In genomic region chr6:53524455-53524815, GRCh38 we compare ENCODE assay signal across 14 cellular contexts. TPM values are rescaled to one million over a fixed set of nuclear protein-coding genes. Genes with fewer than 3 reads are reported as not detected.
DNase-seq lines count a peak whose midpoint lies in the region; ATAC-seq and TF ChIP-seq lines count a peak whose summit lies in the region.
"Had no signal": no experiment of that assay in that cellular context is flagged by ENCODE, and none has a peak within 500 bp of the region (broad histone marks: within the 10 kb centered on the region; RNA-seq: fewer than 3 reads in every experiment).

No MANE protein-coding gene starts in this region.

- peak; percentile 91 for ATAC-seq in mucosa of descending colon
- ATAC-seq in natural killer cell treated with Interleukin-12 subunit alpha and Interleukin-12 subunit beta and Interleukin-15 and Interleukin-18, amount 100 ng/mL, for 72 hours = no peak
- ATAC-seq: K562, T-helper 17 cell had no signal

- H3K27me3 Mint-ChIP-seq in natural killer cell treated with Interleukin-12 subunit alpha and Interleukin-12 subunit beta and Interleukin-15 and Interleukin-18, amount 100 ng/mL, for 72 hours = no peaks in the 10 kb centered on the region
- H3K27me3 Mint-ChIP-seq: CD4-positive, CD25-positive, alpha-beta regulatory T cell; T-helper 17 cell had no signal

- H3K27ac ChIP-seq in dorsolateral prefrontal cortex (peak overlapping the region in 30 of 59 donors; percentile 4 to 80 (median 50)), neuronal stem cell (replicated peaks; ENCODE audit: low read length) (no peak overlapping the region)
- H3K27ac ChIP-seq: parathyroid adenoma had no signal

- no peak for TF ChIP-seq CTCF in dorsolateral prefrontal cortex (IDR thresholded peaks at IDR 0.05 in 54 of 56, conservative IDR thresholded peaks at IDR 0.05 in 2 of 56; ENCODE audit: low read depth in 1 of 56, partially characterized antibody in 56 of 56)
- no peak for TF ChIP-seq CTCF in mucosa of descending colon (IDR thresholded peaks at IDR 0.05)

- H3K23ac ChIP-seq in neuronal stem cell (ENCODE audit: low read depth, low read length, poor library complexity) = no peak overlapping the region

- H4K8ac ChIP-seq in neuronal stem cell (ENCODE audit: low read depth, low read length) = no peak overlapping the region

- H3K4me1 ChIP-seq in mucosa of descending colon (ENCODE audit: low read depth) (peaks cover 22% of the 10 kb centered on the region), neuronal stem cell (ENCODE audit: control insufficient read depth in 2 of 2, insufficient read depth in 1 of 2, low read depth in 1 of 2, low read length in 2 of 2) (peaks cover 10 to 12% of the 10 kb centered on the region in 2 donors)
- H3K4me1 ChIP-seq: parathyroid adenoma had no signal

- peaks cover 2% of the 10 kb centered on the region for H3K79me1 ChIP-seq in neuronal stem cell (ENCODE audit: low read depth, low read length)

- H3K4me3 Mint-ChIP-seq in natural killer cell treated with Interleukin-12 subunit alpha and Interleukin-12 subunit beta and Interleukin-15 and Interleukin-18, amount 100 ng/mL, for 72 hours = no peak overlapping the region
- H3K4me3 Mint-ChIP-seq: immature natural killer cell, T-helper 17 cell had no signal

- no peaks in the 10 kb centered on the region for H3K9me3 Mint-ChIP-seq in natural killer cell treated with Interleukin-12 subunit alpha and Interleukin-12 subunit beta and Interleukin-15 and Interleukin-18, amount 100 ng/mL, for 72 hours
- H3K9me3 Mint-ChIP-seq: CD4-positive, CD25-positive, alpha-beta regulatory T cell; immature natural killer cell had no signal

- no peak overlapping the region for H2BK120ac ChIP-seq in neuronal stem cell (ENCODE audit: low read depth, low read length)

- no peak overlapping the region for H3K4me3 ChIP-seq in dorsolateral prefrontal cortex
- no peak overlapping the region for H3K4me3 ChIP-seq in mucosa of descending colon
- no peak overlapping the region for H3K4me3 ChIP-seq in neuronal stem cell (ENCODE audit: low read length in 2 of 2)
- H3K4me3 ChIP-seq: K562 had no signal

- H4K91ac ChIP-seq in neuronal stem cell (ENCODE audit: low read depth, low read length, poor library complexity) = no peak overlapping the region

- H3K27me3 ChIP-seq in dorsolateral prefrontal cortex (no peaks in the 10 kb centered on the region), neuronal stem cell (ENCODE audit: control insufficient read depth in 3 of 3, insufficient read depth in 3 of 3, low read depth in 1 of 3, low read length in 3 of 3) (no peaks in the 10 kb centered on the region)

- H2BK5ac ChIP-seq in neuronal stem cell (ENCODE audit: low read length) = no peak overlapping the region

- H2BK15ac ChIP-seq in neuronal stem cell (ENCODE audit: low read length) = no peak overlapping the region

- peak; percentile 47 for DNase-seq in ACHN
- peak; percentile 59 for DNase-seq in M059J (ENCODE audit: low read depth)
- DNase-seq in dorsolateral prefrontal cortex = no peak
- DNase-seq in mucosa of descending colon = no peak
- DNase-seq in DMS79 treated with DMSO at 0.1 percent for 48 hours (lab: John Stamatoyannopoulos, UW) = no peak
- no peak for DNase-seq in natural killer cell treated with Interleukin-12 subunit alpha and Interleukin-12 subunit beta and Interleukin-15 and Interleukin-18, amount 100 ng/mL, for 72 hours (ENCODE audit: low spot score)
- no peak for DNase-seq in stimulated activated CD4-positive, alpha-beta T cell treated with anti-CD3 and anti-CD28 coated beads, Interleukin-2, amount 100 ng/mL, for 24 hours
- DNase-seq in neuronal stem cell (ENCODE audit: low spot score) = no peak
- DNase-seq: CD4-positive, CD25-positive, alpha-beta regulatory T cell; immature natural killer cell; NCI-H524; T-helper 17 cell had no signal

- H3K36me3 ChIP-seq in mucosa of descending colon (ENCODE audit: low read depth) (no peaks in the 10 kb centered on the region), neuronal stem cell (replicated peaks in 1 of 2; ENCODE audit: control insufficient read depth in 2 of 2, insufficient read depth in 2 of 2, low read length in 2 of 2) (peaks cover 4 to 14% of the 10 kb centered on the region in 2 donors)

- no peak overlapping the region for H3K14ac ChIP-seq in neuronal stem cell (ENCODE audit: low read length)

- no peak overlapping the region for H2AK5ac ChIP-seq in neuronal stem cell (ENCODE audit: low read depth, low read length)

- H3K4ac ChIP-seq in neuronal stem cell (ENCODE audit: low read length) = no peak overlapping the region

- H3K18ac ChIP-seq in neuronal stem cell (ENCODE audit: low read length) = no peak overlapping the region

- no peak overlapping the region for H3K9ac ChIP-seq in neuronal stem cell (ENCODE audit: low read depth, low read length, poor library complexity)
- H3K9ac ChIP-seq: parathyroid adenoma had no signal

- peaks cover 5% of the 10 kb centered on the region for H3K36me3 Mint-ChIP-seq in natural killer cell treated with Interleukin-12 subunit alpha and Interleukin-12 subunit beta and Interleukin-15 and Interleukin-18, amount 100 ng/mL, for 72 hours

- no peak overlapping the region for H3K27ac Mint-ChIP-seq in natural killer cell treated with Interleukin-12 subunit alpha and Interleukin-12 subunit beta and Interleukin-15 and Interleukin-18, amount 100 ng/mL, for 72 hours
- H3K27ac Mint-ChIP-seq: CD4-positive, CD25-positive, alpha-beta regulatory T cell; T-helper 17 cell had no signal

- WGBS in neuronal stem cell (ENCODE audit: extremely low coverage in 2 of 2, insufficient read length in 2 of 2, insufficient replicate concordance in 1 of 2), 2 donors = no CpG with 5 or more reads among the region's 1 CpG

- intact Hi-C loops in dorsolateral prefrontal cortex (cut with DNase I) (no loop called here), mucosa of descending colon (cut with DNase I, micrococcal nuclease) (no loop called here)

- no peak overlapping the region for H2BK12ac ChIP-seq in neuronal stem cell (ENCODE audit: low read length)

- H3K9me3 ChIP-seq in mucosa of descending colon = no peaks in the 10 kb centered on the region
- H3K9me3 ChIP-seq in neuronal stem cell (replicated peaks in 1 of 2; ENCODE audit: control insufficient read depth in 2 of 2, insufficient read depth in 1 of 2, low read depth in 1 of 2, low read length in 2 of 2) = no peaks in the 10 kb centered on the region

- peaks cover 3 to 5% of the 10 kb centered on the region in 2 donors for H3K4me1 Mint-ChIP-seq in natural killer cell treated with Interleukin-12 subunit alpha and Interleukin-12 subunit beta and Interleukin-15 and Interleukin-18, amount 100 ng/mL, for 72 hours (ENCODE audit: low read depth in 2 of 2)

- in situ Hi-C loops in ACHN (cut with HindIII; ENCODE audit: low pct_ligation_motif_present, low pct_unique_long_range_greater_than_20kb, low sequenced_read_pairs) = no loop called here

- H2AFZ ChIP-seq in neuronal stem cell (ENCODE audit: low read length) = no peak overlapping the region
- H2AFZ ChIP-seq: parathyroid adenoma had no signal

- no peak overlapping the region for H3K4me2 ChIP-seq in neuronal stem cell (ENCODE audit: insufficient read depth, low read length, poor library complexity, severe bottlenecking)

RNA-seq across cellular contexts. Expression of gene GCLC, which starts 20.5 kb away (rescaled TPM):
- 12.8 and 17.6 TPM in 2 replicates for total RNA-seq in M059J (2014; rRNA removed; shearing (Covaris generic))
- total RNA-seq in dorsolateral prefrontal cortex (100 to 1,000 TPM in 3 of 120 experiments, 10 to 100 TPM in 117; 28.3 to 113 (median 64.6) TPM), mucosa of descending colon (10 to 100 TPM; 33.1 to 67.3 (median 40.5) TPM)
- 10 to 100 TPM; 16.2 to 30.8 TPM for total RNA-seq in natural killer cell treated with Interleukin-12 subunit alpha and Interleukin-12 subunit beta and Interleukin-15 and Interleukin-18, amount 100 ng/mL, for 72 hours
- polyA plus RNA-seq in neuronal stem cell (2013, experiment 1 of 2) = 19.5 TPM
- 18.5 TPM for polyA plus RNA-seq in neuronal stem cell (2013, experiment 2 of 2)

Comparison
In these comparisons a context has a peak if more than half of its experiments do, and no peak if none do; other contexts are left out.
1. DNase-seq: peak in ACHN (single experiment) and M059J (single experiment); none in dorsolateral prefrontal cortex (0 of 10), mucosa of descending colon (0 of 3), DMS79 treated with DMSO at 0.1 percent for 48 hours (single experiment), natural killer cell treated with Interleukin-12 subunit alpha and Interleukin-12 subunit beta and Interleukin-15 and Interleukin-18, amount 100 ng/mL, for 72 hours (single experiment), stimulated activated CD4-positive, alpha-beta T cell treated with anti-CD3 and anti-CD28 coated beads, Interleukin-2, amount 100 ng/mL, for 24 hours (0 of 2) and neuronal stem cell (single experiment).